In genomic region chr1:23555949-23556640, GRCh38 we compare ENCODE assay signal across 8 cellular contexts. TPM values are rescaled to one million over a fixed set of nuclear protein-coding genes. Genes with fewer than 3 reads are reported as not detected.
DNase-seq lines count a peak whose midpoint lies in the region; ATAC-seq and TF ChIP-seq lines count a peak whose summit lies in the region.

No MANE protein-coding gene starts in this region.

- peaks cover 36 to 59% of the 10 kb centered on the region in 2 donors for H3K4me1 ChIP-seq in duodenal mucosa (ENCODE audit: control insufficient read depth in 1 of 2, insufficient read depth in 2 of 2, low read length in 2 of 2)

- no peaks in the 10 kb centered on the region for H3K9me3 Mint-ChIP-seq in natural killer cell

- peak overlapping the region; percentile 74 for H3K4me3 Mint-ChIP-seq in natural killer cell

- peak overlapping the region; percentile 89 to 95 for H3K9ac ChIP-seq in duodenal mucosa (ENCODE audit: low read depth in 1 of 2, low read length in 2 of 2)

- no peaks in the 10 kb centered on the region for H3K27me3 ChIP-seq in duodenal mucosa (ENCODE audit: control insufficient read depth in 1 of 2, insufficient read depth in 2 of 2, low read length in 2 of 2)

- H3K36me3 Mint-ChIP-seq in natural killer cell: no peaks in the 10 kb centered on the region

- no peak for TF ChIP-seq CTCF in natural killer cell (IDR thresholded peaks at IDR 0.05)

- H3K4me1 Mint-ChIP-seq in natural killer cell: peaks cover 41 to 50% of the 10 kb centered on the region in 2 donors

- intact Hi-C loops in natural killer cell (cut with micrococcal nuclease): no loop called here

- H3K27ac ChIP-seq in duodenal mucosa (ENCODE audit: low read depth, low read length): peak overlapping the region; percentile 91

- H3K36me3 ChIP-seq in duodenal mucosa (ENCODE audit: control insufficient read depth in 1 of 2, insufficient read depth in 2 of 2, low read length in 2 of 2): no peaks in the 10 kb centered on the region

- peaks cover 27 to 32% of the 10 kb centered on the region in 2 donors for H3K27me3 Mint-ChIP-seq in natural killer cell (ENCODE audit: low read depth in 2 of 2)

- ATAC-seq in natural killer cell (no peak), GM21576 (IDR thresholded peaks at IDR 0.05; ENCODE audit: unreplicated experiment) (no peak), HG03521 (IDR thresholded peaks at IDR 0.05; ENCODE audit: unreplicated experiment) (no peak)

- DNase-seq in ELR (ENCODE audit: low read depth) (peak; percentile 88), NCI-H446 treated with DMSO at 0.1 percent for 48 hours (lab: John Stamatoyannopoulos, UW) (peak; percentile 84), natural killer cell (no peak), occipital lobe (lab: John Stamatoyannopoulos, UW) (no peak), activated gamma-delta T cell treated with Interleukin-2 at 50 U/mL for 16 hours (no peak)

- H3K4me3 ChIP-seq in duodenal mucosa (ENCODE audit: low read depth in 1 of 2, low read length in 2 of 2): peak overlapping the region; percentile 83 to 91

- no peaks in the 10 kb centered on the region for H3K9me3 ChIP-seq in duodenal mucosa (ENCODE audit: control insufficient read depth in 1 of 2, low read length in 2 of 2)

- no peak overlapping the region for H3K27ac Mint-ChIP-seq in natural killer cell

RNA-seq across cellular contexts. Expression of gene ID3, which starts 3.2 kb away (rescaled TPM):
- total RNA-seq in natural killer cell: 1 to 10 TPM in 2 of 3 donors, under 1 TPM in 1; 0.29 to 6.5 (median 2.4) TPM
- total RNA-seq in occipital lobe: 30.3 TPM

RNA-seq across cellular contexts. Expression of gene E2F2, which starts 25.1 kb away (rescaled TPM):
- 1 to 10 TPM; 2.1 to 3.9 (median 3.2) TPM for total RNA-seq in natural killer cell
- 0.78 TPM for total RNA-seq in occipital lobe

Comparison
In these comparisons a context has a peak if more than half of its experiments do, and no peak if none do; other contexts are left out.
1. DNase-seq: peak in ELR (single experiment) and NCI-H446 treated with DMSO at 0.1 percent for 48 hours (single experiment); none in natural killer cell (single experiment), occipital lobe (single experiment) and activated gamma-delta T cell treated with Interleukin-2 at 50 U/mL for 16 hours (single experiment).